8 cellular contexts compared by ENCODE assay signal in genomic region chr19:35612559-35613321, GRCh38. TPM values are rescaled to one million over a fixed set of nuclear protein-coding genes. Genes with fewer than 3 reads are reported as not detected.
DNase-seq lines count a peak whose midpoint lies in the region; ATAC-seq and TF ChIP-seq lines count a peak whose summit lies in the region.

Gene HAUS5, plus strand, starts transcription at chr19:35612735. Its CDS starts 60 bp downstream, at chr19:35612795.

- peak within 1 kb of the TSS; percentile 88 for H3K4me3 Mint-ChIP-seq in T-helper 2 cell treated with Interferon-gamma antibody and Interleukin-4, amounts not matched to agents 5 μg/mL and 100 μg/mL, for 36 hours

- intact Hi-C loops in ascending aorta (cut with DNase I), result loop anchor here (1.0 to 10.0 kb wide), 5 partner anchors 16 to 488 kb away; partner anchors contain the start of gene TMEM147
- intact Hi-C loops in vagina (cut with DNase I), result no loop called here

- H3K27me3 ChIP-seq in ascending aorta (no peaks in the 10 kb centered on the region), right atrium auricular region (no peaks in the 10 kb centered on the region), vagina (no peaks in the 10 kb centered on the region)

- H3K9me3 Mint-ChIP-seq in T-helper 2 cell treated with Interferon-gamma antibody and Interleukin-4, amounts not matched to agents 5 μg/mL and 100 μg/mL, for 36 hours, result peaks cover 11% of the 10 kb centered on the region

- no peaks in the 10 kb centered on the region for H3K9me3 ChIP-seq in ascending aorta
- peaks cover 0 to 3% of the 10 kb centered on the region in 2 donors for H3K9me3 ChIP-seq in right atrium auricular region
- H3K9me3 ChIP-seq in vagina, result peaks cover 3% of the 10 kb centered on the region

- H3K4me3 ChIP-seq in ascending aorta (peak within 1 kb of the TSS; percentile 70 to 81), right atrium auricular region (peak within 1 kb of the TSS; percentile 64 to 69), vagina (peak within 1 kb of the TSS; percentile 56 to 90)

- H3K4me1 ChIP-seq in ascending aorta, result peaks cover 0 to 8% of the 10 kb centered on the region in 2 donors
- H3K4me1 ChIP-seq in right atrium auricular region, result peaks cover 0 to 12% of the 10 kb centered on the region in 2 donors
- H3K4me1 ChIP-seq in vagina, result peaks cover 16% of the 10 kb centered on the region

- TF ChIP-seq CTCF in ascending aorta (IDR thresholded peaks at IDR 0.05) (peak in 1 of 3 experiments; percentile 8), right atrium auricular region (IDR thresholded peaks at IDR 0.05) (peak in 1 of 2 donors; percentile 30), vagina (IDR thresholded peaks at IDR 0.05) (peak in 1 of 3 experiments; percentile 12)

- TF ChIP-seq POLR2A in vagina (IDR thresholded peaks at IDR 0.05), result peak in 1 of 2 donors; percentile 34

- DNase-seq in NCI-H2029 (lab: John Stamatoyannopoulos, UW), result peak; percentile 77
- DNase-seq in T-helper 2 cell treated with Interferon-gamma antibody and Interleukin-4, amounts not matched to agents 5 μg/mL and 100 μg/mL, for 36 hours (ENCODE audit: low spot score), result peak; percentile 97
- peak; percentile 82 to 98 for DNase-seq in ascending aorta (ENCODE audit: low spot score in 2 of 2)
- peak; percentile 97 for DNase-seq in right atrium auricular region (ENCODE audit: low spot score)
- peak; percentile 57 for DNase-seq in pulmonary artery endothelial cell (ENCODE audit: low read depth, low spot score)
- DNase-seq in vagina (ENCODE audit: extremely low spot score in 2 of 2), result peak in 1 of 2 donors; percentile 93

- peaks cover 22% of the 10 kb centered on the region for H3K4me1 Mint-ChIP-seq in T-helper 2 cell treated with Interferon-gamma antibody and Interleukin-4, amounts not matched to agents 5 μg/mL and 100 μg/mL, for 36 hours (ENCODE audit: low read depth)

- peak within 1 kb of the TSS; percentile 64 to 76 for H3K27ac ChIP-seq in ascending aorta
- peak within 1 kb of the TSS; percentile 50 to 55 for H3K27ac ChIP-seq in right atrium auricular region
- peak within 1 kb of the TSS; percentile 57 for H3K27ac ChIP-seq in vagina

- H3K36me3 Mint-ChIP-seq in T-helper 2 cell treated with Interferon-gamma antibody and Interleukin-4, amounts not matched to agents 5 μg/mL and 100 μg/mL, for 36 hours (ENCODE audit: low read depth), result peaks cover 17% of the 10 kb centered on the region

- ATAC-seq in GM18499 (IDR thresholded peaks at IDR 0.05; ENCODE audit: insufficient read depth, unreplicated experiment) (peak; percentile 41), HG02970 (IDR thresholded peaks at IDR 0.05; ENCODE audit: low FRiP score, unreplicated experiment) (peak; percentile 75)

- H3K27me3 Mint-ChIP-seq in T-helper 2 cell treated with Interferon-gamma antibody and Interleukin-4, amounts not matched to agents 5 μg/mL and 100 μg/mL, for 36 hours (ENCODE audit: low read depth), result no peaks in the 10 kb centered on the region

- H3K27ac Mint-ChIP-seq in T-helper 2 cell treated with Interferon-gamma antibody and Interleukin-4, amounts not matched to agents 5 μg/mL and 100 μg/mL, for 36 hours, result peak within 1 kb of the TSS; percentile 94

- H3K36me3 ChIP-seq in ascending aorta (peaks cover 0 to 5% of the 10 kb centered on the region in 2 donors), right atrium auricular region (no peaks in the 10 kb centered on the region), vagina (no peaks in the 10 kb centered on the region)

RNA-seq across cellular contexts. Expression of gene HAUS5, which starts in this region (rescaled TPM):
- 1.9 TPM for total RNA-seq in ascending aorta
- 1 to 10 TPM; 2.2 to 3.9 TPM for total RNA-seq in right atrium auricular region
- 9.1 and 9.4 TPM in 2 replicates for total RNA-seq in pulmonary artery endothelial cell
- total RNA-seq in vagina, result 11.0 TPM
